24 cellular contexts compared by ENCODE assay signal in genomic region chr4:148893095-148893494, GRCh38.
DNase-seq lines count a peak whose midpoint lies in the region; TF ChIP-seq lines count a peak whose summit lies in the region.
"Had no signal": no experiment of that assay in that cellular context is flagged by ENCODE, and none has a peak within 500 bp of the region (broad histone marks: within the 10 kb centered on the region; RNA-seq: fewer than 3 reads in every experiment).

No MANE protein-coding gene starts in this region.

- peak overlapping the region; percentile 21 for H3K4me2 ChIP-seq in mesenchymal stem cell (ENCODE audit: low read length, poor library complexity, severe bottlenecking)
- no peak overlapping the region for H3K4me2 ChIP-seq in smooth muscle cell
- H3K4me2 ChIP-seq: BLaER1 had no signal

- H3K4me1 ChIP-seq in mesenchymal stem cell (ENCODE audit: control insufficient read depth, insufficient read depth, low read depth, low read length), result no peaks in the 10 kb centered on the region
- no peaks in the 10 kb centered on the region for H3K4me1 ChIP-seq in smooth muscle cell (ENCODE audit: low read depth)
- H3K4me1 ChIP-seq: BLaER1, SJSA1 had no signal

- no peaks in the 10 kb centered on the region for H3K79me2 ChIP-seq in smooth muscle cell (ENCODE audit: low read depth)

- H3K4ac ChIP-seq in mesenchymal stem cell (ENCODE audit: low read depth in 1 of 2, low read length in 2 of 2), result no peak overlapping the region

- DNase-seq in DMS53 (lab: John Stamatoyannopoulos, UW) (peak; percentile 44), DMS53 treated with DMSO at 0.1 percent for 48 hours (lab: John Stamatoyannopoulos, UW; ENCODE audit: unreplicated experiment) (no peak), iPS-NIHi11 (ENCODE audit: low spot score) (peak; percentile 30), mesenchymal stem cell (no peak), superior temporal gyrus (ENCODE audit: extremely low spot score) (no peak), smooth muscle cell (lab: John Stamatoyannopoulos, UW; ENCODE audit: unreplicated experiment) (no peak), SIG-M5 treated with dmso at 0.1 percent for 504 hours (lab: John Stamatoyannopoulos, UW; ENCODE audit: unreplicated experiment) (no peak)
- no peak for DNase-seq in stimulated activated CD4-positive, alpha-beta T cell treated with anti-CD3 and anti-CD28 coated beads, Interleukin-4, amount 100 ng/mL, for 1 hour
- DNase-seq: ACHN; CD4-positive, alpha-beta T cell; COR-L47; DMS 273 treated with DMSO at 0.1 percent for 48 hours; H7; KG1; NCI-H1105 treated with DMSO at 0.1 percent for 48 hours; NCI-H2029 treated with DMSO at 0.1 percent for 48 hours; NCI-H2171; NCI-H524 treated with DMSO at 0.1 percent for 48 hours; NCI-H82; OCI-M1 had no signal

- TF ChIP-seq CTCF in smooth muscle cell (IDR thresholded peaks at IDR 0.05; ENCODE audit: borderline replicate concordance, insufficient read depth, poor library complexity, severe bottlenecking), result no peak

- no peak overlapping the region for H4K91ac ChIP-seq in mesenchymal stem cell (ENCODE audit: low read length)

- no peak overlapping the region for H2BK120ac ChIP-seq in mesenchymal stem cell (ENCODE audit: low read depth, low read length)

- H3K9ac ChIP-seq in mesenchymal stem cell (ENCODE audit: low read length) (no peak overlapping the region), smooth muscle cell (ENCODE audit: low read depth) (no peak overlapping the region)
- H3K9ac ChIP-seq: BLaER1 had no signal

- no peaks in the 10 kb centered on the region for H3F3A ChIP-seq in smooth muscle cell (ENCODE audit: low read depth)

- H3K79me1 ChIP-seq in mesenchymal stem cell (replicated peaks; ENCODE audit: low read length, poor library complexity, severe bottlenecking), result no peaks in the 10 kb centered on the region

- H3K27me3 ChIP-seq in mesenchymal stem cell (ENCODE audit: control insufficient read depth in 1 of 2, insufficient read depth in 1 of 2, low read length in 2 of 2), result no peaks in the 10 kb centered on the region
- no peaks in the 10 kb centered on the region for H3K27me3 ChIP-seq in smooth muscle cell (ENCODE audit: low read depth)
- H3K27me3 ChIP-seq: BLaER1, SJSA1 had no signal

- no peak overlapping the region for H2BK12ac ChIP-seq in mesenchymal stem cell (ENCODE audit: low read length in 2 of 2)

- no peak overlapping the region for H2BK15ac ChIP-seq in mesenchymal stem cell (ENCODE audit: low read depth, poor library complexity, severe bottlenecking)

- H3K23ac ChIP-seq in mesenchymal stem cell (ENCODE audit: low read length in 2 of 2), result no peak overlapping the region

- no peak overlapping the region for H2BK5ac ChIP-seq in mesenchymal stem cell (ENCODE audit: low read depth, low read length, poor library complexity, severe bottlenecking)

- no peak overlapping the region for H3K4me3 ChIP-seq in mesenchymal stem cell (ENCODE audit: insufficient read depth in 1 of 2, low read depth in 1 of 2, low read length in 2 of 2)
- no peak overlapping the region for H3K4me3 ChIP-seq in smooth muscle cell
- H3K4me3 ChIP-seq: BLaER1, SJSA1 had no signal

- no peak overlapping the region for H3K14ac ChIP-seq in mesenchymal stem cell (ENCODE audit: low read length in 2 of 2)

- H2AFZ ChIP-seq in mesenchymal stem cell (ENCODE audit: low read depth, low read length), result no peak overlapping the region
- H2AFZ ChIP-seq in smooth muscle cell (ENCODE audit: low read depth), result no peak overlapping the region

- H3K36me3 ChIP-seq in mesenchymal stem cell (ENCODE audit: control insufficient read depth in 1 of 2, insufficient read depth in 2 of 2, low read depth in 1 of 2, low read length in 2 of 2) (no peaks in the 10 kb centered on the region), smooth muscle cell (ENCODE audit: low read depth) (no peaks in the 10 kb centered on the region)
- H3K36me3 ChIP-seq: BLaER1, SJSA1 had no signal

- H3K27ac ChIP-seq in mesenchymal stem cell (ENCODE audit: low read length, poor library complexity, severe bottlenecking) (peak overlapping the region; percentile 76), smooth muscle cell (ENCODE audit: low read depth) (no peak overlapping the region)
- H3K27ac ChIP-seq: 22Rv1, BLaER1, HL-60, SJSA1 had no signal

- H4K8ac ChIP-seq in mesenchymal stem cell (ENCODE audit: low read length), result no peak overlapping the region

- no peak overlapping the region for H2AK5ac ChIP-seq in mesenchymal stem cell (ENCODE audit: low read length, severe bottlenecking)

- WGBS in mesenchymal stem cell, result 67% methylated on average over 2 of the region's 3 CpGs
- WGBS in smooth muscle cell (ENCODE audit: low lambda C conversion rate), result 82% methylated on average over 3 of the region's 3 CpGs

- no peaks in the 10 kb centered on the region for H4K20me1 ChIP-seq in smooth muscle cell (ENCODE audit: low read depth)
- H4K20me1 ChIP-seq: BLaER1 had no signal

- H3K18ac ChIP-seq in mesenchymal stem cell (ENCODE audit: low read depth in 1 of 2, low read length in 2 of 2), result no peak overlapping the region

- H3K9me3 ChIP-seq in mesenchymal stem cell (ENCODE audit: control insufficient read depth, low read length) (peaks cover 5% of the 10 kb centered on the region), smooth muscle cell (replicated peaks; ENCODE audit: low read depth) (no peaks in the 10 kb centered on the region)
- H3K9me3 ChIP-seq: SJSA1 had no signal

Comparison
In these comparisons a context has a peak if more than half of its experiments do, and no peak if none do; other contexts are left out.
1. DNase-seq: peak in DMS53 (single experiment) and iPS-NIHi11 (single experiment); none in DMS53 treated with DMSO at 0.1 percent for 48 hours (single experiment), mesenchymal stem cell (single experiment), superior temporal gyrus (single experiment), smooth muscle cell (single experiment), stimulated activated CD4-positive, alpha-beta T cell treated with anti-CD3 and anti-CD28 coated beads, Interleukin-4, amount 100 ng/mL, for 1 hour (single experiment) and SIG-M5 treated with dmso at 0.1 percent for 504 hours (single experiment).